ENCODE assay signal across 9 cellular contexts in genomic region chr7:100220833-100221718, GRCh38. TPM values are rescaled to one million over a fixed set of nuclear protein-coding genes. Genes with fewer than 3 reads are reported as not detected.
DNase-seq lines count a peak whose midpoint lies in the region; ATAC-seq and TF ChIP-seq lines count a peak whose summit lies in the region.
"Had no signal": no experiment of that assay in that cellular context is flagged by ENCODE, and none has a peak within 500 bp of the region (broad histone marks: within the 10 kb centered on the region; RNA-seq: fewer than 3 reads in every experiment).

No MANE protein-coding gene starts in this region.

- no peak overlapping the region for H2BK15ac ChIP-seq in mesenchymal stem cell (ENCODE audit: low read depth, poor library complexity, severe bottlenecking)

- no peak overlapping the region for H3K4ac ChIP-seq in mesenchymal stem cell (ENCODE audit: low read depth in 1 of 2, low read length in 2 of 2)

- H3K14ac ChIP-seq in mesenchymal stem cell (ENCODE audit: low read length in 2 of 2) = no peak overlapping the region

- H2AK5ac ChIP-seq in mesenchymal stem cell (ENCODE audit: low read length, severe bottlenecking) = no peak overlapping the region

- WGBS in lower leg skin, 2 donors = 82 to 86% methylated on average over 18 of the region's 18 CpGs
- 88% methylated on average over 18 of the region's 18 CpGs for WGBS in mesenchymal stem cell

- no peak overlapping the region for H2BK12ac ChIP-seq in mesenchymal stem cell (ENCODE audit: low read length in 2 of 2)

- intact Hi-C loops in lower leg skin (cut with DNase I; ENCODE audit: low total_unique reads) = no loop called here

- H3K27ac ChIP-seq in mesenchymal stem cell (ENCODE audit: low read length, poor library complexity, severe bottlenecking) = no peak overlapping the region
- H3K27ac ChIP-seq: SK-N-MC had no signal

- H3K79me1 ChIP-seq in mesenchymal stem cell (replicated peaks; ENCODE audit: low read length, poor library complexity, severe bottlenecking) = peaks cover under 1% of the 10 kb centered on the region

- H4K8ac ChIP-seq in mesenchymal stem cell (ENCODE audit: low read length) = no peak overlapping the region

- H2BK120ac ChIP-seq in mesenchymal stem cell (ENCODE audit: low read depth, low read length) = no peak overlapping the region

- no peaks in the 10 kb centered on the region for H3K4me1 ChIP-seq in mesenchymal stem cell (ENCODE audit: control insufficient read depth, insufficient read depth, low read depth, low read length)

- no peak overlapping the region for H4K91ac ChIP-seq in mesenchymal stem cell (ENCODE audit: low read length)

- H2BK5ac ChIP-seq in mesenchymal stem cell (ENCODE audit: low read depth, low read length, poor library complexity, severe bottlenecking) = no peak overlapping the region

- H3K27me3 ChIP-seq in mesenchymal stem cell (ENCODE audit: control insufficient read depth in 1 of 2, insufficient read depth in 1 of 2, low read length in 2 of 2) = no peaks in the 10 kb centered on the region

- H3K9ac ChIP-seq in mesenchymal stem cell (ENCODE audit: low read length) = no peak overlapping the region

- no peak overlapping the region for H3K4me3 ChIP-seq in lower leg skin (ENCODE audit: low read depth, poor library complexity, severe bottlenecking)
- H3K4me3 ChIP-seq in mesenchymal stem cell (ENCODE audit: insufficient read depth in 1 of 2, low read depth in 1 of 2, low read length in 2 of 2) = peak overlapping the region in 1 of 2 experiments; percentile 4
- H3K4me3 ChIP-seq: lung, SK-N-MC had no signal

- no peak overlapping the region for H2AFZ ChIP-seq in mesenchymal stem cell (ENCODE audit: low read depth, low read length)

- no peak overlapping the region for H3K18ac ChIP-seq in mesenchymal stem cell (ENCODE audit: low read depth in 1 of 2, low read length in 2 of 2)

- peak; percentile 38 for ATAC-seq in GM21367 (IDR thresholded peaks at IDR 0.05; ENCODE audit: unreplicated experiment)

- H3K4me2 ChIP-seq in mesenchymal stem cell (ENCODE audit: low read length, poor library complexity, severe bottlenecking) = no peak overlapping the region

- DNase-seq in NAMALWA (ENCODE audit: low spot score) (peak; percentile 93), lower leg skin (ENCODE audit: low spot score in 2 of 2) (no peak), ureter (ENCODE audit: low spot score) (no peak), mesenchymal stem cell (no peak)
- DNase-seq in activated naive CD4-positive, alpha-beta T cell treated with Interleukin-2 at 50 U/mL for 16 hours = peak; percentile 84
- DNase-seq in stimulated activated CD4-positive, alpha-beta T cell treated with anti-CD3 and anti-CD28 coated beads, TNF-alpha, amount 100 ng/mL, for 1 hour (ENCODE audit: low read depth in 3 of 3, low spot score in 1 of 3) = peak; percentile 42 to 64 (median 53)

- H3K9me3 ChIP-seq in mesenchymal stem cell (ENCODE audit: control insufficient read depth, low read length) = no peaks in the 10 kb centered on the region

- TF ChIP-seq POLR2A in lower leg skin (IDR thresholded peaks at IDR 0.05) = no peak

- TF ChIP-seq CTCF in lower leg skin (IDR thresholded peaks at IDR 0.05) = no peak

- peaks cover 0 to 50% of the 10 kb centered on the region in 2 experiments for H3K36me3 ChIP-seq in mesenchymal stem cell (ENCODE audit: control insufficient read depth in 1 of 2, insufficient read depth in 2 of 2, low read depth in 1 of 2, low read length in 2 of 2)

- no peak overlapping the region for H3K23ac ChIP-seq in mesenchymal stem cell (ENCODE audit: low read length in 2 of 2)

RNA-seq across cellular contexts. Expression of gene PVRIG, which starts 1.3 kb away (rescaled TPM):
- total RNA-seq in lower leg skin (under 1 TPM in 2 of 4 donors, not detected in 2; 0.13 to 0.51 TPM), ureter (1.1 TPM)
- not detected for polyA plus RNA-seq in mesenchymal stem cell (2013, experiment 1 of 2)
- polyA plus RNA-seq in mesenchymal stem cell (2013, experiment 2 of 2) = not detected

RNA-seq across cellular contexts. Expression of gene STAG3, which starts 43.4 kb away (rescaled TPM):
- total RNA-seq in lower leg skin (1 to 10 TPM in 2 of 4 donors, under 1 TPM in 2; 0.34 to 1.8 (median 1.0) TPM), ureter (1.9 TPM)
- polyA plus RNA-seq in mesenchymal stem cell (2013, experiment 1 of 2) = 0.15 TPM
- 0.32 TPM for polyA plus RNA-seq in mesenchymal stem cell (2013, experiment 2 of 2)

RNA-seq across cellular contexts. Expression of gene GPC2, which starts 43.9 kb away (rescaled TPM):
- 10 to 100 TPM in 3 of 4 donors, 1 to 10 TPM in 1; 7.3 to 27.4 (median 11.8) TPM for total RNA-seq in lower leg skin
- 5.1 TPM for total RNA-seq in ureter
- polyA plus RNA-seq in mesenchymal stem cell (2013, experiment 1 of 2) = 3.4 TPM
- polyA plus RNA-seq in mesenchymal stem cell (2013, experiment 2 of 2) = 2.7 TPM

RNA-seq across cellular contexts. Expression of gene GAL3ST4, which starts 52.7 kb away (rescaled TPM):
- total RNA-seq in lower leg skin (10 to 100 TPM; 25.3 to 36.1 (median 27.2) TPM), ureter (7.1 TPM)
- 8.2 TPM for polyA plus RNA-seq in mesenchymal stem cell (2013, experiment 1 of 2)
- polyA plus RNA-seq in mesenchymal stem cell (2013, experiment 2 of 2) = 8.0 TPM

Comparison
In these comparisons a context has a peak if more than half of its experiments do, and no peak if none do; other contexts are left out.
1. DNase-seq: peak in NAMALWA (single experiment), activated naive CD4-positive, alpha-beta T cell treated with Interleukin-2 at 50 U/mL for 16 hours (single experiment) and stimulated activated CD4-positive, alpha-beta T cell treated with anti-CD3 and anti-CD28 coated beads, TNF-alpha, amount 100 ng/mL, for 1 hour (3 of 3); none in lower leg skin (0 of 2), ureter (single experiment) and mesenchymal stem cell (single experiment).